In genomic region chr4:110503588-110504435, GRCh38 we compare ENCODE assay signal across 12 cellular contexts. TPM values are rescaled to one million over a fixed set of nuclear protein-coding genes. Genes with fewer than 3 reads are reported as not detected.
DNase-seq lines count a peak whose midpoint lies in the region; ATAC-seq and TF ChIP-seq lines count a peak whose summit lies in the region.
"Had no signal": no experiment of that assay in that cellular context is flagged by ENCODE, and none has a peak within 500 bp of the region (broad histone marks: within the 10 kb centered on the region; RNA-seq: fewer than 3 reads in every experiment).

No MANE protein-coding gene starts in this region.

- no peak overlapping the region for H3K27ac ChIP-seq in H9 (ENCODE audit: insufficient read length, low read depth, low read length)
- H3K27ac ChIP-seq in SK-N-MC: peak overlapping the region; percentile 86
- H3K27ac ChIP-seq in heart right ventricle: peak overlapping the region in 4 of 10 donors; percentile 6 to 52 (median 16)
- H3K27ac ChIP-seq in skeletal muscle tissue (ENCODE audit: low read depth, low read length): peak overlapping the region; percentile 38
- H3K27ac ChIP-seq: thyroid gland had no signal

- H3K4me1 ChIP-seq in H9 (ENCODE audit: insufficient read depth, low read length) (no peaks in the 10 kb centered on the region), heart right ventricle (peaks cover 0 to 17% (median 0%) of the 10 kb centered on the region in 9 donors), skeletal muscle tissue (ENCODE audit: control insufficient read depth in 3 of 3, insufficient read depth in 3 of 3, low read length in 3 of 3) (peaks cover 8 to 13% (median 12%) of the 10 kb centered on the region in 3 donors)
- H3K4me1 ChIP-seq: thyroid gland had no signal

- no peaks in the 10 kb centered on the region for H3K9me3 ChIP-seq in H9 (ENCODE audit: control insufficient read depth, low read depth, low read length)
- H3K9me3 ChIP-seq in SK-N-MC (ENCODE audit: low read depth, low read length): peaks cover 4% of the 10 kb centered on the region; the same call in 1 of the 2 replicates
- peaks cover 0 to 8% (median 0%) of the 10 kb centered on the region in 11 donors for H3K9me3 ChIP-seq in heart right ventricle
- no peaks in the 10 kb centered on the region for H3K9me3 ChIP-seq in skeletal muscle tissue (ENCODE audit: control insufficient read depth in 3 of 3, low read length in 3 of 3)
- H3K9me3 ChIP-seq: thyroid gland had no signal

- TF ChIP-seq CTCF in H9 (conservative IDR thresholded peaks at IDR 0.05) (no peak; the same call in 2 of the 3 replicates), heart right ventricle (IDR thresholded peaks at IDR 0.05) (no peak)

- POLR2A ChIA-PET in activated CD4-positive, alpha-beta T cell treated with anti-CD3 and anti-CD28 coated beads for 36 hours (lab: Charles Lee): no interaction called here

- peak; percentile 34 to 77 (median 53) for ATAC-seq in heart right ventricle
- no peak for ATAC-seq in activated CD4-positive, alpha-beta T cell treated with anti-CD3 and anti-CD28 coated beads for 36 hours

- intact Hi-C loops in heart right ventricle (cut with DNase I): loop anchor here in 1 of 10 donors (10.0 kb wide), 1 partner anchor 189 kb away; no protein-coding TSS in a partner anchor
- intact Hi-C loops in activated CD4-positive, alpha-beta T cell treated with anti-CD3 and anti-CD28 coated beads for 36 hours (cut with DNase I, micrococcal nuclease): no loop called here

- no peak overlapping the region for H4K5ac ChIP-seq in H9 (ENCODE audit: insufficient read length, low read depth, low read length)

- H3K14ac ChIP-seq in H9 (ENCODE audit: insufficient read depth, low read length): no peak overlapping the region; the same call in 1 of the 2 replicates

- no peak overlapping the region for H2BK120ac ChIP-seq in H9 (ENCODE audit: low read depth, low read length, poor library complexity, severe bottlenecking)

- H2BK12ac ChIP-seq in H9 (ENCODE audit: insufficient read length, low read depth, low read length): no peak overlapping the region

- no peak overlapping the region for H3K23ac ChIP-seq in H9 (ENCODE audit: insufficient read length, low read depth, low read length)

- H4K20me1 ChIP-seq in H9 (ENCODE audit: control insufficient read depth, insufficient read depth, insufficient read length): no peaks in the 10 kb centered on the region

- no peak overlapping the region for H3K4me2 ChIP-seq in H9 (ENCODE audit: insufficient read depth, insufficient read length, low read length)

- H2AFZ ChIP-seq in H9 (ENCODE audit: low read length): no peak overlapping the region

- no peak overlapping the region for H2BK5ac ChIP-seq in H9 (ENCODE audit: insufficient read length, low read length)

- no peak overlapping the region for H2BK15ac ChIP-seq in H9 (ENCODE audit: low read depth, low read length)

- no peaks in the 10 kb centered on the region for H3K27me3 ChIP-seq in H9 (ENCODE audit: insufficient read depth, low read length)
- H3K27me3 ChIP-seq in heart right ventricle: no peaks in the 10 kb centered on the region
- H3K27me3 ChIP-seq in skeletal muscle tissue (ENCODE audit: control insufficient read depth in 3 of 3, insufficient read depth in 3 of 3, low read length in 3 of 3): no peaks in the 10 kb centered on the region
- H3K27me3 ChIP-seq: thyroid gland had no signal

- H3K9ac ChIP-seq in H9 (ENCODE audit: extremely low read depth, insufficient read length, low read length) (no peak overlapping the region), SK-N-MC (ENCODE audit: insufficient read length) (no peak overlapping the region), skeletal muscle tissue (ENCODE audit: low read depth in 1 of 3, low read length in 3 of 3) (peak overlapping the region in 2 of 3 donors; percentile 32 to 34)

- DNase-seq in H9: peak; percentile 36
- DNase-seq in SK-N-MC (ENCODE audit: low read depth, low spot score): no peak
- DNase-seq in heart right ventricle: no peak
- DNase-seq in mesenteric fat pad (ENCODE audit: low spot score): no peak
- DNase-seq in activated CD4-positive, alpha-beta T cell treated with anti-CD3 and anti-CD28 coated beads for 36 hours: no peak
- DNase-seq in stimulated activated CD4-positive, alpha-beta T cell treated with anti-CD3 and anti-CD28 coated beads, Interleukin-2, amount 100 ng/mL, for 24 hours: no peak
- no peak for DNase-seq in NCI-H2107 (lab: John Stamatoyannopoulos, UW)
- DNase-seq: H7, NCI-H1417 treated with DMSO at 0.1 percent for 48 hours, thyroid gland had no signal

- H3K36me3 ChIP-seq in SK-N-MC (ENCODE audit: insufficient read depth, low read length) (peaks cover 11% of the 10 kb centered on the region), heart right ventricle (no peaks in the 10 kb centered on the region), skeletal muscle tissue (ENCODE audit: control insufficient read depth in 3 of 3, insufficient read depth in 3 of 3, low read length in 3 of 3) (no peaks in the 10 kb centered on the region)
- H3K36me3 ChIP-seq: thyroid gland had no signal

- no peak overlapping the region for H2BK20ac ChIP-seq in H9 (ENCODE audit: low read depth, low read length, poor library complexity, severe bottlenecking)

- H3K4me3 ChIP-seq in SK-N-MC: peak overlapping the region; percentile 36; the same call in 1 of the 2 replicates
- no peak overlapping the region for H3K4me3 ChIP-seq in heart right ventricle
- H3K4me3 ChIP-seq in skeletal muscle tissue (ENCODE audit: low read length in 3 of 3): peak overlapping the region; percentile 11 to 51 (median 30)
- H3K4me3 ChIP-seq: thyroid gland had no signal

- H3K79me2 ChIP-seq in H9 (ENCODE audit: insufficient read depth, low read length): no peaks in the 10 kb centered on the region

- no peak overlapping the region for H3K4ac ChIP-seq in H9 (ENCODE audit: low read depth, low read length)

- H3K23me2 ChIP-seq in H9 (ENCODE audit: insufficient read length, low read depth, low read length, poor library complexity, severe bottlenecking): no peaks in the 10 kb centered on the region

- H3K9me3 Mint-ChIP-seq in H9: peaks cover 3% of the 10 kb centered on the region in 2 experiments; a peak in 2 of 5 replicates
- no peaks in the 10 kb centered on the region for H3K9me3 Mint-ChIP-seq in activated CD4-positive, alpha-beta T cell treated with anti-CD3 and anti-CD28 coated beads for 36 hours (ENCODE audit: low read depth)

- H2AK5ac ChIP-seq in H9 (ENCODE audit: insufficient read length, low read length): no peak overlapping the region

- H4K91ac ChIP-seq in H9 (ENCODE audit: insufficient read length, low read depth, low read length): no peak overlapping the region

- CTCF ChIA-PET in activated CD4-positive, alpha-beta T cell treated with anti-CD3 and anti-CD28 coated beads for 36 hours (lab: Charles Lee): interaction anchor here (0.6 to 1.3 kb wide), 5 partner anchors 13 to 502 kb away, joined by 3 to 5 read pairs (median 3); no protein-coding TSS in a partner anchor

- H4K8ac ChIP-seq in H9 (replicated peaks; ENCODE audit: insufficient read length, low read depth, low read length): no peak overlapping the region

- H3K36me3 Mint-ChIP-seq in H9 (ENCODE audit: insufficient read depth in 1 of 3, low read depth in 3 of 3): peaks cover 0 to 1% (median 0%) of the 10 kb centered on the region in 3 experiments; a peak in 3 of 7 replicates
- no peaks in the 10 kb centered on the region for H3K36me3 Mint-ChIP-seq in activated CD4-positive, alpha-beta T cell treated with anti-CD3 and anti-CD28 coated beads for 36 hours (ENCODE audit: low read depth)

- no peak overlapping the region for H3T11ph ChIP-seq in H9 (ENCODE audit: low read length)

- H3K56ac ChIP-seq in H9 (ENCODE audit: insufficient read length, low read depth, low read length): no peak overlapping the region

- no CpG with 5 or more reads among the region's 5 CpGs for WGBS in H9 (ENCODE audit: extremely low coverage, insufficient read length, low lambda C conversion rate)
- WGBS in heart right ventricle, 2 donors: 47 to 53% methylated on average over 5 of the region's 5 CpGs

- no peak overlapping the region for H3K18ac ChIP-seq in H9 (ENCODE audit: insufficient read length, low read depth, low read length)

- no peaks in the 10 kb centered on the region for H3K79me1 ChIP-seq in H9 (ENCODE audit: insufficient read depth, low read depth, low read length, poor library complexity, severe bottlenecking)

- no peaks in the 10 kb centered on the region; the same call in 1 of the 2 replicates for H3K27me3 Mint-ChIP-seq in H9 (ENCODE audit: low read depth)
- H3K27me3 Mint-ChIP-seq in activated CD4-positive, alpha-beta T cell treated with anti-CD3 and anti-CD28 coated beads for 36 hours: peaks cover 11% of the 10 kb centered on the region

- peaks cover 6 to 12% of the 10 kb centered on the region in 2 experiments; a peak in 3 of 4 replicates for H3K4me1 Mint-ChIP-seq in H9
- H3K4me1 Mint-ChIP-seq in activated CD4-positive, alpha-beta T cell treated with anti-CD3 and anti-CD28 coated beads for 36 hours: no peaks in the 10 kb centered on the region

- H3K27ac Mint-ChIP-seq in H9: no peak overlapping the region; a peak in 1 of 7 replicates
- H3K27ac Mint-ChIP-seq in activated CD4-positive, alpha-beta T cell treated with anti-CD3 and anti-CD28 coated beads for 36 hours: no peak overlapping the region

- no peak overlapping the region for H3K4me3 Mint-ChIP-seq in H9
- H3K4me3 Mint-ChIP-seq in activated CD4-positive, alpha-beta T cell treated with anti-CD3 and anti-CD28 coated beads for 36 hours: no peak overlapping the region

RNA-seq across cellular contexts. Expression of gene ENPEP, which starts 27.9 kb away (rescaled TPM):
- total RNA-seq in H9 (2021): 0.44 and 0.83 TPM in 2 replicates
- 10 to 100 TPM in 1 of 10 donors, 1 to 10 TPM in 9; 2.2 to 14.9 (median 3.5) TPM for total RNA-seq in heart right ventricle
- polyA plus RNA-seq in heart right ventricle: 1 to 10 TPM; 4.0 to 6.2 TPM
- 9.9 TPM for total RNA-seq in skeletal muscle tissue
- 13.9 TPM for total RNA-seq in mesenteric fat pad
- not detected for total RNA-seq in activated CD4-positive, alpha-beta T cell treated with anti-CD3 and anti-CD28 coated beads for 36 hours
- polyA plus RNA-seq: keratinocyte had no signal

Comparison
In these comparisons a context has a peak if more than half of its experiments do, and no peak if none do; other contexts are left out.
1. H3K9ac ChIP-seq: peak in skeletal muscle tissue (2 of 3); none in H9 (single experiment) and SK-N-MC (single experiment).
2. H3K4me3 ChIP-seq: peak in SK-N-MC (single experiment) and skeletal muscle tissue (3 of 3); none in heart right ventricle (0 of 10).